In the genomic region with DNA sequence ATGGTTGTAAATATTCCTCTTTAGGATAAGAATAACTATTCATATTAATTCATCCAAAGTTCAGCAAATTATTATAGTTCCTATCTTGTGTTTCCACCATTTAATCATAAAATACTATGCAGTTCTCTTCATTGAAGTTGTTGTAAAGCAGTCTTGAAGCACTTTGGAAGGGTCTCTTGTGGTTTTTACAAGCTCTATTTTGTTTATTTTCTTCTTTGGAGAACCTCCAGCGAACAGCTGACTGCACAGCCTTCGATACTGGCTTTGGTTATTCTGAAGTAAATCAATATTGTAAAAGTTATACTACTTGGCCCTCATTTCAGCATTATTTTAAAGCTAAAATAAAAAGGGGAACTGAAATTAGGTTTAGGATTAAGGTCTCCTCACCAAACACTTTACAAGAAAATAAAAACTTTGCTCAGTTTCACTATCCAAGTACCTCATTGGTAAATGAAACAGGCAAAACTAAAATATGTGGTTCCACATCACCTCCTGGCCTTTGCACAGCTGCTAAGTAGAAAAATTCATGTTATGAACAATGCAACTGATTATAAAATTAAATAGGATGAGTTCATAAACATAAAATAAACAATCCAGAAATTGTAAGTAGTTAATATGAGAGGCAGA, we compare ENCODE assay signal across 14 cellular contexts.
DNase-seq lines count a peak whose midpoint lies in the region; ATAC-seq, FAIRE-seq and TF ChIP-seq lines count a peak whose summit lies in the region.
"Had no signal": no experiment of that assay in that cellular context is flagged by ENCODE, and none has a peak within 500 bp of the region (broad histone marks: within the 10 kb centered on the region; RNA-seq: fewer than 3 reads in every experiment).

No MANE protein-coding gene starts in this region.

- no peak overlapping the region for H3K9ac ChIP-seq in KMS-11

- DNase-seq in GM12865 (ENCODE audit: low read depth) = peak; percentile 61
- no peak for DNase-seq in foreskin fibroblast
- no peak for DNase-seq in SHP77 (lab: John Stamatoyannopoulos, UW)
- no peak for DNase-seq in cerebellar cortex (ENCODE audit: low spot score)
- no peak for DNase-seq in D721Med (ENCODE audit: insufficient read length, low spot score)
- DNase-seq: activated CD4-positive, alpha-beta T cell treated with anti-CD3 and anti-CD28 coated beads, Interleukin-2, amount 50 U/mL, for 4 hours; activated naive CD4-positive, alpha-beta T cell treated with anti-CD3 and anti-CD28 coated beads, Interleukin-2, amount 10 ng/mL, durations not matched to agents 7 days and 5 days; DMS 273 treated with DMSO at 0.1 percent for 48 hours; right cardiac atrium; SW 1271 had no signal

- no peak for FAIRE-seq in D721Med (lab: Jason Lieb, UNC)

- H3K27me3 ChIP-seq in KMS-11 (ENCODE audit: insufficient read depth, low read depth) = no peaks in the 10 kb centered on the region

- peak overlapping the region; percentile 36 for H3K4me2 ChIP-seq in KMS-11

- no peaks in the 10 kb centered on the region for H4K20me1 ChIP-seq in KMS-11 (ENCODE audit: insufficient read depth)

- ATAC-seq in GM19395 (IDR thresholded peaks at IDR 0.05; ENCODE audit: unreplicated experiment) = peak; percentile 94
- ATAC-seq in HG02870 (IDR thresholded peaks at IDR 0.05; ENCODE audit: unreplicated experiment) = peak; percentile 74
- ATAC-seq: right cardiac atrium had no signal

- H3K79me2 ChIP-seq in KMS-11 (ENCODE audit: insufficient read depth, low read depth) = no peaks in the 10 kb centered on the region

- H3K27ac ChIP-seq in KMS-11 = 0 out of 2 replicates have a peak overlapping the region, but pooled peaks have one; percentile 18
- H3K27ac ChIP-seq: thoracic aorta had no signal

- peaks cover 8% of the 10 kb centered on the region for H3K4me1 ChIP-seq in KMS-11 (ENCODE audit: low read depth, poor library complexity, severe bottlenecking)

- H3K36me3 ChIP-seq in KMS-11 (ENCODE audit: insufficient read depth) = no peaks in the 10 kb centered on the region
- H3K36me3 ChIP-seq: thoracic aorta had no signal

- 0 out of 2 replicates have a peak overlapping the region, but pooled peaks have one; percentile 25 for H2AFZ ChIP-seq in KMS-11 (ENCODE audit: low read depth)

- TF ChIP-seq CTCF in GM12865 (IDR thresholded peaks at IDR 0.05; ENCODE audit: insufficient read depth, low read depth, low read length, missing control alignments) (no peak), KMS-11 (conservative IDR thresholded peaks at IDR 0.05; ENCODE audit: low read depth, low read length) (no peak), foreskin fibroblast (IDR thresholded peaks at IDR 0.05; ENCODE audit: low read depth, low read length) (no peak), D721Med (IDR thresholded peaks at IDR 0.05; ENCODE audit: insufficient read depth, missing control alignments) (no peak)

- H3K4me3 ChIP-seq in GM12865 (ENCODE audit: low read depth, low read length) (no peak overlapping the region), KMS-11 (IDR thresholded peaks at IDR 0.05; ENCODE audit: insufficient read depth, low read depth, low read length) (no peak overlapping the region), foreskin fibroblast (ENCODE audit: low read depth in 1 of 2, low read length in 2 of 2) (no peak overlapping the region)
- H3K4me3 ChIP-seq: thoracic aorta had no signal
